8 cellular contexts compared by ENCODE assay signal in the genomic region with DNA sequence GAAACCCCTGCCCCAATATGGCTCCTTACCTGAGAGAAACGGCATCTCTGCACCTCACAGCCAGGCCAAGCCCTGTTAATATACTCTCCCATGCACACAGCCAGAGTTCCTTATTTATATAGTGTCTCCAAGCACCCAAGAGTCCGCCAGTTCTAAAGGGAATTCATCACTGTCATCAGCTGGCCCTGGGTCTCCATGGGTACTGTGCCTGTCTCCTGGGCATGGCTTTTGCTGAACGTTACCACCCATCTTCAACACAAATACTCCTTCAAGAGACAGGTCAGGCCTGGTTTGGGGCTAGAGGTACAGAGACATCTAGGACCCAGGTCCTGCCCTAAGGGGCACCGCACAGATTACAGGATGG. TPM values are rescaled to one million over a fixed set of nuclear protein-coding genes. Genes with fewer than 3 reads are reported as not detected.
A peak's percentile ranks its signal among the peaks of the same experiment; 100 is the strongest.
DNase-seq lines count a peak whose midpoint lies in the region; ATAC-seq and TF ChIP-seq lines count a peak whose summit lies in the region.

No MANE protein-coding gene starts in this region.

- H3K9me3 ChIP-seq in ascending aorta: no peaks in the 10 kb centered on the region

- no peaks in the 10 kb centered on the region for H3K27me3 ChIP-seq in ascending aorta

- DNase-seq in NCI-H2081 (lab: John Stamatoyannopoulos, UW) (peak; percentile 40 to 69), ascending aorta (ENCODE audit: low spot score in 2 of 2) (no peak), myocyte (ENCODE audit: low read depth) (peak; percentile 3), NCI-H2171 treated with DMSO at 0.1 percent for 48 hours (lab: John Stamatoyannopoulos, UW) (no peak), iPS-NIHi7 (ENCODE audit: extremely low spot score) (no peak), Right ventricle myocardium inferior (ENCODE audit: missing footprints) (no peak), cerebellum (ENCODE audit: low spot score) (no peak)

- peak overlapping the region; percentile 92 to 96 for H3K27ac ChIP-seq in ascending aorta

- peaks cover 10 to 29% of the 10 kb centered on the region in 2 donors for H3K4me1 ChIP-seq in ascending aorta

- intact Hi-C loops in ascending aorta (cut with DNase I): no loop called here
- intact Hi-C loops in Right ventricle myocardium inferior (cut with DNase I): no loop called here

- no peak for TF ChIP-seq CTCF in ascending aorta (IDR thresholded peaks at IDR 0.05)

- ATAC-seq in GM18868 (IDR thresholded peaks at IDR 0.05; ENCODE audit: unreplicated experiment): peak; percentile 4
- no peak for ATAC-seq in Right ventricle myocardium inferior

- H3K36me3 ChIP-seq in ascending aorta: peaks cover 6 to 13% of the 10 kb centered on the region in 2 donors

- H3K4me3 ChIP-seq in ascending aorta: peak overlapping the region; percentile 81 to 85

RNA-seq across cellular contexts. Expression of a gene that starts 1.6 kb away (rescaled TPM):
- total RNA-seq in ascending aorta (21.2 TPM), myocyte (17.3 and 23.0 TPM in 2 replicates), Right ventricle myocardium inferior (16.5 TPM), cerebellum (5.7 TPM)
- polyA plus RNA-seq in myocyte (2012): 10.3 TPM

RNA-seq across cellular contexts. Expression of a gene that starts 18.7 kb away (rescaled TPM):
- total RNA-seq in ascending aorta (20.9 TPM), myocyte (19.0 TPM in 2 replicates), Right ventricle myocardium inferior (114 TPM), cerebellum (14.5 TPM)
- polyA plus RNA-seq in myocyte (2012): 39.8 TPM

Comparison
In these comparisons a context has a peak if more than half of its experiments do, and no peak if none do; other contexts are left out.
1. DNase-seq: peak in NCI-H2081 (2 of 2) and myocyte (single experiment); none in ascending aorta (0 of 2), NCI-H2171 treated with DMSO at 0.1 percent for 48 hours (single experiment), iPS-NIHi7 (single experiment), Right ventricle myocardium inferior (single experiment) and cerebellum (single experiment).